8 cellular contexts compared by ENCODE assay signal in the genomic region with DNA sequence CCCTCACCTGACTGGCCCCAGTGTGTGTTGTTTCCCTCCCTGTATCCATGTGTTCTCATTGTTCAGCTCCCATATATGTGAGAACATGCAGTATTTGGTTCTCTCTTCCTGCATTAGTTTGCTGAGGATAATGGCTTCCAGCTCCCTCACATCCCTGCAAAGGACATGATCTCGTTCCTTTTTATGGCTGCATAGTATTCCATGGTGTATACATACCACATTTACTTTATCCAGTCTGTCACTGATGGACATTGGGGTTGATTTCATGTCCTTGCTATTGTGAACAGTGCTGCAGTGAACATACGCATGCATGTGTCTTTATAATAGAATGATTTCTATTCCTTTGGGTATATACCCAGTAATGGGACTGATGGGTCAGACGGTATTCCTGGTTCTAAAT. TPM values are rescaled to one million over a fixed set of nuclear protein-coding genes. Genes with fewer than 3 reads are reported as not detected.
"Had no signal": no experiment of that assay in that cellular context is flagged by ENCODE, and none has a peak within 500 bp of the region (broad histone marks: within the 10 kb centered on the region; RNA-seq: fewer than 3 reads in every experiment).

No MANE protein-coding gene starts in this region.

RNA-seq across cellular contexts. Expression of a gene that starts 7.4 kb away (rescaled TPM):
- total RNA-seq: OCI-LY7 had no signal

RNA-seq across cellular contexts. Expression of a gene that starts 16.1 kb away (rescaled TPM):
- total RNA-seq: OCI-LY7, Right ventricle myocardium inferior, Right ventricle myocardium superior, RPMI7951, SJCRH30, SJSA1, SK-MEL-5 had no signal
- polyA plus RNA-seq: SK-N-SH had no signal

RNA-seq across cellular contexts. Expression of a gene that starts 53.5 kb away (rescaled TPM):
- total RNA-seq: RPMI7951, SK-MEL-5 had no signal
